In genomic region chr6:33319939-33320314, GRCh38 we compare ENCODE assay signal across 11 cellular contexts. TPM values are rescaled to one million over a fixed set of nuclear protein-coding genes. Genes with fewer than 3 reads are reported as not detected.
A peak's percentile ranks its signal among the peaks of the same experiment; 100 is the strongest.
DNase-seq lines count a peak whose midpoint lies in the region; ATAC-seq and TF ChIP-seq lines count a peak whose summit lies in the region.
"Had no signal": no experiment of that assay in that cellular context is flagged by ENCODE, and none has a peak within 500 bp of the region (broad histone marks: within the 10 kb centered on the region; RNA-seq: fewer than 3 reads in every experiment).

No MANE protein-coding gene starts in this region.

- H3K27ac ChIP-seq in gastroesophageal sphincter (peak overlapping the region in 3 of 4 donors; percentile 7 to 91 (median 89)), thoracic aorta (peak overlapping the region; percentile 47 to 75)
- H3K27ac ChIP-seq: WERI-Rb-1 had no signal

- no peak for ATAC-seq in activated T-helper 17 cell treated with anti-CD3 and anti-CD28 coated beads, Interleukin-2, amount 50 U/mL, for 72 hours (replicated peaks)
- ATAC-seq in gastroesophageal sphincter, result no peak
- ATAC-seq in thoracic aorta (ENCODE audit: insufficient number of reproducible peaks, low FRiP score, low read depth), result no peak
- ATAC-seq: upper lobe of right lung had no signal

- TF ChIP-seq CTCF in gastroesophageal sphincter (IDR thresholded peaks at IDR 0.05) (no peak), thoracic aorta (IDR thresholded peaks at IDR 0.05) (no peak)

- H3K4me3 ChIP-seq in gastroesophageal sphincter, result no peak overlapping the region
- H3K4me3 ChIP-seq in thoracic aorta, result peak overlapping the region; percentile 33
- H3K4me3 ChIP-seq: upper lobe of right lung had no signal

- H3K4me1 Mint-ChIP-seq in activated naive CD4-positive, alpha-beta T cell treated with anti-CD3 and anti-CD28 coated beads for 36 hours (ENCODE audit: low read depth), result peaks cover 76% of the 10 kb centered on the region
- peaks cover 51% of the 10 kb centered on the region for H3K4me1 Mint-ChIP-seq in activated T-helper 17 cell treated with anti-CD3 and anti-CD28 coated beads, Interleukin-2, amount 50 U/mL, for 72 hours

- H3K36me3 ChIP-seq in gastroesophageal sphincter (peaks cover 0 to 41% of the 10 kb centered on the region in 2 donors), thoracic aorta (peaks cover 16% of the 10 kb centered on the region)

- peaks cover 5 to 79% (median 30%) of the 10 kb centered on the region in 3 donors for H3K4me1 ChIP-seq in gastroesophageal sphincter
- peaks cover 53 to 68% of the 10 kb centered on the region in 2 donors for H3K4me1 ChIP-seq in thoracic aorta (ENCODE audit: control insufficient read depth in 1 of 2, low read depth in 2 of 2)

- 75 to 100% methylated on average over 1 to 3 of the region's 3 CpGs for WGBS in gastroesophageal sphincter (ENCODE audit: low coverage in 1 of 2), 2 donors

- peaks cover 29% of the 10 kb centered on the region for H3K36me3 Mint-ChIP-seq in activated naive CD4-positive, alpha-beta T cell treated with anti-CD3 and anti-CD28 coated beads for 36 hours (ENCODE audit: low read depth)
- H3K36me3 Mint-ChIP-seq in activated T-helper 17 cell treated with anti-CD3 and anti-CD28 coated beads, Interleukin-2, amount 50 U/mL, for 72 hours (ENCODE audit: low read depth), result peaks cover 57% of the 10 kb centered on the region

- no peaks in the 10 kb centered on the region for H3K27me3 Mint-ChIP-seq in activated naive CD4-positive, alpha-beta T cell treated with anti-CD3 and anti-CD28 coated beads for 36 hours (ENCODE audit: low read depth)
- no peaks in the 10 kb centered on the region for H3K27me3 Mint-ChIP-seq in activated T-helper 17 cell treated with anti-CD3 and anti-CD28 coated beads, Interleukin-2, amount 50 U/mL, for 72 hours

- CTCF ChIA-PET in activated naive CD4-positive, alpha-beta T cell treated with anti-CD3 and anti-CD28 coated beads for 36 hours (lab: Charles Lee), result interaction anchor here (1.0 kb wide), 2 partner anchors 37 to 350 kb away, joined by 3 read pairs; no protein-coding TSS in a partner anchor

- H3K27me3 ChIP-seq in gastroesophageal sphincter, result no peaks in the 10 kb centered on the region
- H3K27me3 ChIP-seq in thoracic aorta (replicated peaks; ENCODE audit: insufficient read depth), result no peaks in the 10 kb centered on the region
- H3K27me3 ChIP-seq: upper lobe of right lung had no signal

- H3K9me3 Mint-ChIP-seq in activated naive CD4-positive, alpha-beta T cell treated with anti-CD3 and anti-CD28 coated beads for 36 hours, result no peaks in the 10 kb centered on the region
- H3K9me3 Mint-ChIP-seq in activated T-helper 17 cell treated with anti-CD3 and anti-CD28 coated beads, Interleukin-2, amount 50 U/mL, for 72 hours, result no peaks in the 10 kb centered on the region

- no peak for TF ChIP-seq EP300 in gastroesophageal sphincter (IDR thresholded peaks at IDR 0.05)

- no peak overlapping the region for H3K4me3 Mint-ChIP-seq in activated naive CD4-positive, alpha-beta T cell treated with anti-CD3 and anti-CD28 coated beads for 36 hours
- peak overlapping the region; percentile 96 for H3K4me3 Mint-ChIP-seq in activated T-helper 17 cell treated with anti-CD3 and anti-CD28 coated beads, Interleukin-2, amount 50 U/mL, for 72 hours

- no peak for TF ChIP-seq POLR2A in gastroesophageal sphincter (IDR thresholded peaks at IDR 0.05)

- no peaks in the 10 kb centered on the region for H3K9me3 ChIP-seq in gastroesophageal sphincter
- H3K9me3 ChIP-seq in thoracic aorta, result no peaks in the 10 kb centered on the region
- H3K9me3 ChIP-seq: upper lobe of right lung had no signal

- H3K27ac Mint-ChIP-seq in activated naive CD4-positive, alpha-beta T cell treated with anti-CD3 and anti-CD28 coated beads for 36 hours, result peak overlapping the region; percentile 19
- peak overlapping the region; percentile 90 for H3K27ac Mint-ChIP-seq in activated T-helper 17 cell treated with anti-CD3 and anti-CD28 coated beads, Interleukin-2, amount 50 U/mL, for 72 hours

- intact Hi-C loops in activated naive CD4-positive, alpha-beta T cell treated with anti-CD3 and anti-CD28 coated beads for 36 hours (cut with micrococcal nuclease), result loop anchor here (10.0 kb wide), 1 partner anchor 475 kb away; the partner anchor contains the start of gene PSMB8

- no peak for DNase-seq in activated naive CD4-positive, alpha-beta T cell treated with anti-CD3 and anti-CD28 coated beads for 36 hours
- DNase-seq in activated naive CD4-positive, alpha-beta T cell treated with Interleukin-2 at 50 U/mL for 16 hours, result no peak
- DNase-seq in thoracic aorta (ENCODE audit: low spot score) (no peak), amygdala (lab: John Stamatoyannopoulos, UW) (no peak), NCI-H2171 (lab: John Stamatoyannopoulos, UW) (no peak), DMS153 treated with DMSO at 0.1 percent for 48 hours (lab: John Stamatoyannopoulos, UW; ENCODE audit: unreplicated experiment) (no peak)
- DNase-seq: stimulated activated CD4-positive, alpha-beta T cell treated with anti-CD3 and anti-CD28 coated beads, Interleukin-12 subunit alpha, Interleukin-12 subunit beta, amount 100 ng/mL, for 4 hours; upper lobe of right lung; WERI-Rb-1 had no signal

RNA-seq across cellular contexts. Expression of gene ZBTB22, which starts 2.4 kb away (rescaled TPM):
- total RNA-seq in activated naive CD4-positive, alpha-beta T cell treated with anti-CD3 and anti-CD28 coated beads for 36 hours, result 1 to 10 TPM; 8.8 to 9.0 TPM
- total RNA-seq in activated T-helper 17 cell treated with anti-CD3 and anti-CD28 coated beads, Interleukin-2, amount 50 U/mL, for 72 hours, result 10 to 100 TPM in 1 of 2 donors, 1 to 10 TPM in 1; 6.9 to 20.0 TPM
- total RNA-seq in gastroesophageal sphincter (10 to 100 TPM; 19.3 to 20.9 (median 20.1) TPM), thoracic aorta (10 to 100 TPM; 15.0 to 29.5 TPM)

RNA-seq across cellular contexts. Expression of gene DAXX, which starts 2.8 kb away (rescaled TPM):
- total RNA-seq in activated naive CD4-positive, alpha-beta T cell treated with anti-CD3 and anti-CD28 coated beads for 36 hours, result 10 to 100 TPM; 48.1 to 55.1 TPM
- total RNA-seq in activated T-helper 17 cell treated with anti-CD3 and anti-CD28 coated beads, Interleukin-2, amount 50 U/mL, for 72 hours, result 10 to 100 TPM; 62.2 to 77.3 TPM
- total RNA-seq in gastroesophageal sphincter, result 10 to 100 TPM; 29.7 to 49.0 (median 48.1) TPM
- 10 to 100 TPM; 32.4 to 78.5 TPM for total RNA-seq in thoracic aorta

RNA-seq across cellular contexts. Expression of gene TAPBP, which starts 6.0 kb away (rescaled TPM):
- 100 to 1,000 TPM; 184 TPM for total RNA-seq in activated naive CD4-positive, alpha-beta T cell treated with anti-CD3 and anti-CD28 coated beads for 36 hours
- total RNA-seq in activated T-helper 17 cell treated with anti-CD3 and anti-CD28 coated beads, Interleukin-2, amount 50 U/mL, for 72 hours, result 100 to 1,000 TPM; 176 to 194 TPM
- 100 to 1,000 TPM in 1 of 4 donors, 10 to 100 TPM in 3; 62.9 to 136 (median 69.2) TPM for total RNA-seq in gastroesophageal sphincter
- 100 to 1,000 TPM in 1 of 2 donors, 10 to 100 TPM in 1; 88.0 to 107 TPM for total RNA-seq in thoracic aorta

RNA-seq across cellular contexts. Expression of gene RGL2, which starts 21.2 kb away (rescaled TPM):
- total RNA-seq in activated naive CD4-positive, alpha-beta T cell treated with anti-CD3 and anti-CD28 coated beads for 36 hours, result 10 to 100 TPM; 23.8 to 27.8 TPM
- 10 to 100 TPM; 37.7 to 73.4 TPM for total RNA-seq in activated T-helper 17 cell treated with anti-CD3 and anti-CD28 coated beads, Interleukin-2, amount 50 U/mL, for 72 hours
- total RNA-seq in gastroesophageal sphincter (10 to 100 TPM; 53.7 to 83.0 (median 60.7) TPM), thoracic aorta (10 to 100 TPM; 49.9 to 83.5 TPM)

RNA-seq across cellular contexts. Expression of gene PFDN6, which starts 30.5 kb away (rescaled TPM):
- 10 to 100 TPM; 67.9 to 81.3 TPM for total RNA-seq in activated naive CD4-positive, alpha-beta T cell treated with anti-CD3 and anti-CD28 coated beads for 36 hours
- 10 to 100 TPM; 57.9 to 81.2 TPM for total RNA-seq in activated T-helper 17 cell treated with anti-CD3 and anti-CD28 coated beads, Interleukin-2, amount 50 U/mL, for 72 hours
- total RNA-seq in gastroesophageal sphincter, result 10 to 100 TPM; 40.6 to 55.5 (median 50.6) TPM
- 10 to 100 TPM; 26.8 to 31.9 TPM for total RNA-seq in thoracic aorta
